Comparison of ENCODE assay signal across 9 cellular contexts in the genomic region with DNA sequence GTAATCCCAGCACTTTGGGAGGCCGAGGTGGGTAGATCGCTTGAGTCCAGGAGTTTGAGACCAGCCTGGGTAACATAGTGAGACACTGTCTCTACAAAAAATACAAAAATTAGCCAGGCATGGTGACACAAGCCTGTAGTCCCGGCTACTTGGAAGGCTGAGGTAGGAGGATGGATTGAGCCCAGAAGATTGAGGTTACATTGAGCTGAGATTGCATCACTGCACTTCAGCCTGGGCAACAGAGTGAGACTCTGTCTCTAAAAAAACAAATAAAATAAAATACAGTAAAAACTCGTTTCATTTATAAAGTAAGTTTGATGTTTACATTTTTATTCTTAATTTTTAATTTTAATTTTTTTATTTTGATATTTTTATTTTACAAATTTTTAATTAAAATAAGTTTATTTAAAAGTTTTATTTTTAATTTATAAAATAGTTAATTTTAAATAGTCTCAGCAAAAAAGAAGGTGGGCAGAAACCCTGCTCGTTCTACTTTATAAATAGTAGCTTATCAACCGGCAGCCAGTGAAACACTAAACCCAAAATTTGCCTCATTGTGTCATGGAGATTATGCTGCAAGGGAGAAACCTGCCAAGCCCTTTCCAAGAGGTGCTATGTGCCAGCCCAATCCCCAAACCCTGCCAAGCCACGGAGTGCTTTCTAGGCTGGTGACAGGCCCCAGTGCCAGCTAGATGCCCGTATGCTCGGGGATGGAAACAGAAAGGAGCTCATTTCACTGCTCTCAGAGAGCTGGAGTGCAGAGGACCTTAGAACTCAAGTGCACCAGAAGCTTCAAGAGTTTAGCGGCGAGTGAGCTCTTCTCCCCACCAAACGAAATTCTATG.
DNase-seq lines count a peak whose midpoint lies in the region; ATAC-seq, FAIRE-seq and TF ChIP-seq lines count a peak whose summit lies in the region.
"Had no signal": no experiment of that assay in that cellular context is flagged by ENCODE, and none has a peak within 500 bp of the region (broad histone marks: within the 10 kb centered on the region; RNA-seq: fewer than 3 reads in every experiment).

No MANE protein-coding gene starts in this region.

- peaks cover 27% of the 10 kb centered on the region for H3K36me3 ChIP-seq in OCI-LY1 (ENCODE audit: insufficient read depth, low read length)

- peak overlapping the region; percentile 79 for H3K4me2 ChIP-seq in OCI-LY1 (ENCODE audit: low read length)

- H3K9me2 ChIP-seq in OCI-LY1 (ENCODE audit: low read depth, low read length) = no peaks in the 10 kb centered on the region

- peak overlapping the region; percentile 89 for H3K27ac ChIP-seq in OCI-LY1 (ENCODE audit: low read depth, low read length, poor library complexity, severe bottlenecking)
- H3K27ac ChIP-seq: SK-N-MC had no signal

- H3K9ac ChIP-seq in OCI-LY1 (ENCODE audit: low read length) = peak overlapping the region; percentile 64

- H3K4me1 ChIP-seq in OCI-LY1 (ENCODE audit: insufficient read depth, low read length, severe bottlenecking) = peaks cover 99% of the 10 kb centered on the region

- H3K4me3 ChIP-seq in OCI-LY1 (ENCODE audit: low read depth, low read length, poor library complexity, severe bottlenecking) = peak overlapping the region; percentile 44
- H3K4me3 ChIP-seq: SK-N-MC had no signal

- ATAC-seq in GM21737 (IDR thresholded peaks at IDR 0.05; ENCODE audit: unreplicated experiment) = no peak

- peaks cover 77% of the 10 kb centered on the region for H3K79me2 ChIP-seq in OCI-LY1 (ENCODE audit: insufficient read depth, low read length)

- peak; percentile 94 for FAIRE-seq in endometrium (lab: Jason Lieb, UNC)

- no peaks in the 10 kb centered on the region for H3K27me3 ChIP-seq in OCI-LY1 (ENCODE audit: insufficient read depth, low read length)

- TF ChIP-seq CTCF in OCI-LY1 (IDR thresholded peaks at IDR 0.05; ENCODE audit: low read length) = no peak

- H4K20me1 ChIP-seq in OCI-LY1 (ENCODE audit: insufficient read depth, low read length) = no peaks in the 10 kb centered on the region

- 0 out of 2 replicates have a peak, but pooled peaks cover 4% of the 10 kb centered on the region for H3F3A ChIP-seq in OCI-LY1 (ENCODE audit: insufficient read depth, low read length)

- H3K9me3 ChIP-seq in OCI-LY1 (ENCODE audit: low read length) = no peaks in the 10 kb centered on the region

- H2AFZ ChIP-seq in OCI-LY1 (ENCODE audit: low read length) = no peak overlapping the region

- DNase-seq in DMS79 (lab: John Stamatoyannopoulos, UW) (peak; percentile 96), putamen (ENCODE audit: low spot score) (peak; percentile 85), NOMO-1 treated with DMSO at 0.1 percent for 48 hours (lab: John Stamatoyannopoulos, UW; ENCODE audit: unreplicated experiment) (no peak), NCI-H1417 (lab: John Stamatoyannopoulos, UW) (no peak), activated gamma-delta T cell treated with Interleukin-2 at 50 U/mL for 16 hours (no peak)

Comparison
In these comparisons a context has a peak if more than half of its experiments do, and no peak if none do; other contexts are left out.
1. DNase-seq: peak in DMS79 (single experiment) and putamen (single experiment); none in NOMO-1 treated with DMSO at 0.1 percent for 48 hours (single experiment), NCI-H1417 (0 of 3) and activated gamma-delta T cell treated with Interleukin-2 at 50 U/mL for 16 hours (single experiment).